Comparison of ENCODE assay signal across 1 cellular context in the genomic region with DNA sequence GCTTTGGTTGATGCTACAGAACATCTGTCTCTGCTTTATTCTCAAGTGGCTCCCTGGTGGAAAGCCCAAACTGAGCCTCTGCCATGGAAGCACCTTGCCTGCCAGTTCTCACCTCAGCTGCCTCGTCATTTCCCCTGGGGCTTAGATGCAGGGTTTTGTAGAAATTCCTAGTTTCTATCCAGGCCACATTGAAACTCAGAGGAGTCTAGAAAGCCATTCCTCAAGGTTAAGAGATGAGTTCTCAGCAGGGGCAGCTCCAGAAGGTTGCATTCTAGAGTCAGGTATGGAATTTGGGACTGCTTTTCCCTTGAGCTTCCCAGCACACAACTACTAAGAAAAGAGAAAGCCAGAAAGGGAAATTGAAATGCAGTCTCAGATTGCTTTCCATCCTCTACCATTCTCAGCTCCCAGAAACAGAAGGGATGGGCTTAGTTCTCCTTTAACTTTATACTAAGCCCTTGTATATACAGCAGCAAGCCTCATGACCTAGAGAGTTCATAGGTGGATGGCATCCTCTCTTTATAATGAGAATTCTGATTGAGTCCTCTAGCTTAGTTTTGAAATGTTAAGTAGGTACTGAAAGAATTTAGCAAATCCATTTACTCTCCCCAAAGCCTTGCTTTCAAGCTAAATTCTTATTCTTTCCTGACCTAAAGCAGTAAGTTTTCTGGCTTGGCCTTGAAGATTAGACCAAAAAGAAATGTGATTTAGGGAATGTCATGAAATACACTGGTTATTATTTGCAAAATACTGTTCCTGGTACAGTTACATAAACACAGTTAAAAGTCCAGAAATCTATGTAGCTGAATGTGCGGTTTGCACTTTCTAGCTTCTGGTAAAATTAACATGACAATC.
TF ChIP-seq lines count a peak whose summit lies in the region.

No MANE protein-coding gene starts in this region.

TF ChIP-seq in GM23338, 12 proteins besides CTCF, POLR2A, EP300 and RAD21 (continued from another document):
- TF ChIP-seq, protein P1, sequence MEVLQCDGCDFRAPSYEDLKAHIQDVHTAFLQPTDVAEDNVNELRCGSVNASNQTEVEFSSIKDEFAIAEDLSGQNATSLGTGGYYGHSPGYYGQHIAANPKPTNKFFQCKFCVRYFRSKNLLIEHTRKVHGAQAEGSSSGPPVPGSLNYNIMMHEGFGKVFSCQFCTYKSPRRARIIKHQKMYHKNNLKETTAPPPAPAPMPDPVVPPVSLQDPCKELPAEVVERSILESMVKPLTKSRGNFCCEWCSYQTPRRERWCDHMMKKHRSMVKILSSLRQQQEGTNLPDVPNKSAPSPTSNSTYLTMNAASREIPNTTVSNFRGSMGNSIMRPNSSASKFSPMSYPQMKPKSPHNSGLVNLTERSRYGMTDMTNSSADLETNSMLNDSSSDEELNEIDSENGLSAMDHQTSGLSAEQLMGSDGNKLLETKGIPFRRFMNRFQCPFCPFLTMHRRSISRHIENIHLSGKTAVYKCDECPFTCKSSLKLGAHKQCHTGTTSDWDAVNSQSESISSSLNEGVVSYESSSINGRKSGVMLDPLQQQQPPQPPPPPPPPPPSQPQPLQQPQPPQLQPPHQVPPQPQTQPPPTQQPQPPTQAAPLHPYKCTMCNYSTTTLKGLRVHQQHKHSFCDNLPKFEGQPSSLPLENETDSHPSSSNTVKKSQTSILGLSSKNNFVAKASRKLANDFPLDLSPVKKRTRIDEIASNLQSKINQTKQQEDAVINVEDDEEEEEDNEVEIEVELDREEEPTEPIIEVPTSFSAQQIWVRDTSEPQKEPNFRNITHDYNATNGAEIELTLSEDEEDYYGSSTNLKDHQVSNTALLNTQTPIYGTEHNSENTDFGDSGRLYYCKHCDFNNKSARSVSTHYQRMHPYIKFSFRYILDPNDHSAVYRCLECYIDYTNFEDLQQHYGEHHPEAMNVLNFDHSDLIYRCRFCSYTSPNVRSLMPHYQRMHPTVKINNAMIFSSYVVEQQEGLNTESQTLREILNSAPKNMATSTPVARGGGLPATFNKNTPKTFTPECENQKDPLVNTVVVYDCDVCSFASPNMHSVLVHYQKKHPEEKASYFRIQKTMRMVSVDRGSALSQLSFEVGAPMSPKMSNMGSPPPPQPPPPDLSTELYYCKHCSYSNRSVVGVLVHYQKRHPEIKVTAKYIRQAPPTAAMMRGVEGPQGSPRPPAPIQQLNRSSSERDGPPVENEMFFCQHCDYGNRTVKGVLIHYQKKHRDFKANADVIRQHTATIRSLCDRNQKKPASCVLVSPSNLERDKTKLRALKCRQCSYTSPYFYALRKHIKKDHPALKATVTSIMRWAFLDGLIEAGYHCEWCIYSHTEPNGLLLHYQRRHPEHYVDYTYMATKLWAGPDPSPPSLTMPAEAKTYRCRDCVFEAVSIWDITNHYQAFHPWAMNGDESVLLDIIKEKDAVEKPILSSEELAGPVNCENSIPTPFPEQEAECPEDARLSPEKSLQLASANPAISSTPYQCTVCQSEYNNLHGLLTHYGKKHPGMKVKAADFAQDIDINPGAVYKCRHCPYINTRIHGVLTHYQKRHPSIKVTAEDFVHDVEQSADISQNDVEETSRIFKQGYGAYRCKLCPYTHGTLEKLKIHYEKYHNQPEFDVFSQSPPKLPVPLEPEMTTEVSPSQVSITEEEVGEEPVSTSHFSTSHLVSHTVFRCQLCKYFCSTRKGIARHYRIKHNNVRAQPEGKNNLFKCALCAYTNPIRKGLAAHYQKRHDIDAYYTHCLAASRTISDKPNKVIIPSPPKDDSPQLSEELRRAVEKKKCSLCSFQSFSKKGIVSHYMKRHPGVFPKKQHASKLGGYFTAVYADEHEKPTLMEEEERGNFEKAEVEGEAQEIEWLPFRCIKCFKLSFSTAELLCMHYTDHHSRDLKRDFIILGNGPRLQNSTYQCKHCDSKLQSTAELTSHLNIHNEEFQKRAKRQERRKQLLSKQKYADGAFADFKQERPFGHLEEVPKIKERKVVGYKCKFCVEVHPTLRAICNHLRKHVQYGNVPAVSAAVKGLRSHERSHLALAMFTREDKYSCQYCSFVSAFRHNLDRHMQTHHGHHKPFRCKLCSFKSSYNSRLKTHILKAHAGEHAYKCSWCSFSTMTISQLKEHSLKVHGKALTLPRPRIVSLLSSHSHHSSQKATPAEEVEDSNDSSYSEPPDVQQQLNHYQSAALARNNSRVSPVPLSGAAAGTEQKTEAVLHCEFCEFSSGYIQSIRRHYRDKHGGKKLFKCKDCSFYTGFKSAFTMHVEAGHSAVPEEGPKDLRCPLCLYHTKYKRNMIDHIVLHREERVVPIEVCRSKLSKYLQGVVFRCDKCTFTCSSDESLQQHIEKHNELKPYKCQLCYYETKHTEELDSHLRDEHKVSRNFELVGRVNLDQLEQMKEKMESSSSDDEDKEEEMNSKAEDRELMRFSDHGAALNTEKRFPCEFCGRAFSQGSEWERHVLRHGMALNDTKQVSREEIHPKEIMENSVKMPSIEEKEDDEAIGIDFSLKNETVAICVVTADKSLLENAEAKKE (CRISPR knock-in tag; IDR thresholded peaks at IDR 0.05), result peak; percentile 80
